Comparison of ENCODE assay signal across 1 cellular context in the genomic region with DNA sequence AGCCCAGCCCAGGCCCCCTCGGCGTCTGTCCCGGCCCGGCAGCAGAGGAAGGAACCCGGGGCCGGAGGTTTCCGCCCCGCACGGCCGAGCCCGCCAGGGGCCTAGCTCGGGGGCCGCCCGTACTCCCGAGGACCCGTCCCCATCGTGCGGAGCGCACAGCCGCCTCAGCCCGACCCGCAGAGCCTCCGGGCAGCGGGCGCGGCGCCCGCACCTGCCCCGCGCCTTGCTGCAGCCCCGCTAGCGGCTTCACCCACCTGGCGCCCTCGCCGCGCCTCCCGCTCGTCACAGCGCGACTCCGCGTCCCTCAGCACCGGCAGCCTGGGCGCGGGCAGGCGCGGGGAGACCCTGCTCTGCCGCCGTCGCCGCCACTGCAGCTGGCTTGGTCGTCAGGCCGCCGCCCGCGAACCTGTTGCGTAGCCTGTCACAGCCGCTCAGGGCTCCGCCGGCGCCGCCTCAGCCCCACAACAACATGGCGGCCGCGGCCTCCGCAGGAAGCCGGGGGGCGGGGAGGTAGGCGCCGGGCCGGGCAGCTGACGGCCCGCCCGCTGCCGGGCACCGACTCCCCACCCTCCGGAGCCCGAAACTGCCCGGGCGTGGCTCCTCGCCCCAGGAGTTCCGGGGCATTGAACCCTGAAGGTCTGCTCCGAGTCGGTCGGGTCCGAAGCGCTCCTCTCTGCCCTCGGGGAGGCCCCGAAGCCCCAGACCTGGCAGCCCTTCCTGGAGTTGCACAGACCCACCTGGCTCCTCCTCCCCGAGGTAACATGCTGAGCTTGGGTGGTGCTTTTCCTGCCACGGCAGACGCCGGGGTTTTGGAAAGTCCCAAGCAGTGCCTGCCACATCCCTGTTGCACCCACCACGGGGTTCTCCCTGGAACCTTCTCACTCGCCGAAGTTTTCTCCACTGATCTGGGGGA.
TF ChIP-seq lines count a peak whose summit lies in the region.

ITSN2 (minus strand) TSS at position 487 of the 913 bp plus-strand sequence. CDS start 32,454 bp downstream, outside the sequence.

TF ChIP-seq in HepG2, 621 proteins besides CTCF, POLR2A, EP300 and RAD21 (continued from another document and continues in another):
- TF ChIP-seq, protein P1, sequence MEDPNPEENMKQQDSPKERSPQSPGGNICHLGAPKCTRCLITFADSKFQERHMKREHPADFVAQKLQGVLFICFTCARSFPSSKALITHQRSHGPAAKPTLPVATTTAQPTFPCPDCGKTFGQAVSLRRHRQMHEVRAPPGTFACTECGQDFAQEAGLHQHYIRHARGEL (CRISPR knock-in tag; IDR thresholded peaks at IDR 0.05), result peak; percentile 42; the same call in 1 of the 2 replicates
- TF ChIP-seq KDM4B (CRISPR knock-in tag; IDR thresholded peaks at IDR 0.05), result peak; percentile 69; the same call in 1 of the 2 replicates
- TF ChIP-seq ZSCAN31 (CRISPR knock-in tag; IDR thresholded peaks at IDR 0.05; ENCODE audit: low read depth), result peak; percentile 86
- TF ChIP-seq SOX6 (IDR thresholded peaks at IDR 0.05), result no peak
- peak; percentile 47; the same call in 1 of the 2 replicates for TF ChIP-seq SOX6 (CRISPR knock-in tag; IDR thresholded peaks at IDR 0.05)
- TF ChIP-seq GABPA (IDR thresholded peaks at IDR 0.05; ENCODE audit: low read depth, low read length), result peak; percentile 20; the same call in 1 of the 2 replicates
- no peak for TF ChIP-seq GABPA (CRISPR knock-in tag; IDR thresholded peaks at IDR 0.05; ENCODE audit: low read depth)
- TF ChIP-seq, protein P2, sequence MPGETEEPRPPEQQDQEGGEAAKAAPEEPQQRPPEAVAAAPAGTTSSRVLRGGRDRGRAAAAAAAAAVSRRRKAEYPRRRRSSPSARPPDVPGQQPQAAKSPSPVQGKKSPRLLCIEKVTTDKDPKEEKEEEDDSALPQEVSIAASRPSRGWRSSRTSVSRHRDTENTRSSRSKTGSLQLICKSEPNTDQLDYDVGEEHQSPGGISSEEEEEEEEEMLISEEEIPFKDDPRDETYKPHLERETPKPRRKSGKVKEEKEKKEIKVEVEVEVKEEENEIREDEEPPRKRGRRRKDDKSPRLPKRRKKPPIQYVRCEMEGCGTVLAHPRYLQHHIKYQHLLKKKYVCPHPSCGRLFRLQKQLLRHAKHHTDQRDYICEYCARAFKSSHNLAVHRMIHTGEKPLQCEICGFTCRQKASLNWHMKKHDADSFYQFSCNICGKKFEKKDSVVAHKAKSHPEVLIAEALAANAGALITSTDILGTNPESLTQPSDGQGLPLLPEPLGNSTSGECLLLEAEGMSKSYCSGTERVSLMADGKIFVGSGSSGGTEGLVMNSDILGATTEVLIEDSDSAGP (CRISPR knock-in tag; IDR thresholded peaks at IDR 0.05; ENCODE audit: borderline replicate concordance), result peak; percentile 92; the same call in 1 of the 2 replicates
- peak; percentile 55; the same call in 1 of the 2 replicates for TF ChIP-seq ETV5 (CRISPR knock-in tag; IDR thresholded peaks at IDR 0.05; ENCODE audit: borderline replicate concordance)
- 0 out of 2 replicates have a peak, but pooled peaks have one; percentile 57 for TF ChIP-seq ZNF329 (CRISPR knock-in tag; IDR thresholded peaks at IDR 0.05; ENCODE audit: low read depth)
- peak; percentile 94 for TF ChIP-seq ZNF770 (CRISPR knock-in tag; IDR thresholded peaks at IDR 0.05)
- peak; percentile 87 for TF ChIP-seq SALL2 (CRISPR knock-in tag; IDR thresholded peaks at IDR 0.05)
- no peak for TF ChIP-seq HNF4A (CRISPR knock-in tag; IDR thresholded peaks at IDR 0.05)
- TF ChIP-seq ZNF691 (CRISPR knock-in tag; IDR thresholded peaks at IDR 0.05; ENCODE audit: borderline replicate concordance, low read depth), result 0 out of 2 replicates have a peak, but pooled peaks have one; percentile 12
- TF ChIP-seq TGIF2 (CRISPR knock-in tag; IDR thresholded peaks at IDR 0.05), result peak; percentile 55; the same call in 1 of the 2 replicates
- TF ChIP-seq SATB2 (CRISPR knock-in tag; IDR thresholded peaks at IDR 0.05), result no peak
- TF ChIP-seq IRX3 (CRISPR knock-in tag; IDR thresholded peaks at IDR 0.05; ENCODE audit: borderline replicate concordance, low read depth), result peak; percentile 90
- peak; percentile 92; the same call in 1 of the 2 replicates for TF ChIP-seq ZNF570 (CRISPR knock-in tag; IDR thresholded peaks at IDR 0.05; ENCODE audit: borderline replicate concordance)
- TF ChIP-seq ZFY (CRISPR knock-in tag; IDR thresholded peaks at IDR 0.05), result peak; percentile 95
- TF ChIP-seq NR2F1 (CRISPR knock-in tag; IDR thresholded peaks at IDR 0.05), result no peak
- TF ChIP-seq SYNCRIP (IDR thresholded peaks at IDR 0.05; ENCODE audit: insufficient read depth, low read depth, low read length), result no peak
- TF ChIP-seq ZNF546 (CRISPR knock-in tag; conservative IDR thresholded peaks at IDR 0.05), result peak; percentile 93
- no peak; the same call in 1 of the 2 replicates for TF ChIP-seq PPARG (CRISPR knock-in tag; conservative IDR thresholded peaks at IDR 0.05)
- peak; percentile 63 for TF ChIP-seq MYC (CRISPR knock-in tag; IDR thresholded peaks at IDR 0.05; ENCODE audit: borderline replicate concordance)
- TF ChIP-seq TFAP4 (IDR thresholded peaks at IDR 0.05; ENCODE audit: borderline replicate concordance, low read depth), result peak; percentile 82; the same call in 1 of the 2 replicates
- TF ChIP-seq, protein P3, sequence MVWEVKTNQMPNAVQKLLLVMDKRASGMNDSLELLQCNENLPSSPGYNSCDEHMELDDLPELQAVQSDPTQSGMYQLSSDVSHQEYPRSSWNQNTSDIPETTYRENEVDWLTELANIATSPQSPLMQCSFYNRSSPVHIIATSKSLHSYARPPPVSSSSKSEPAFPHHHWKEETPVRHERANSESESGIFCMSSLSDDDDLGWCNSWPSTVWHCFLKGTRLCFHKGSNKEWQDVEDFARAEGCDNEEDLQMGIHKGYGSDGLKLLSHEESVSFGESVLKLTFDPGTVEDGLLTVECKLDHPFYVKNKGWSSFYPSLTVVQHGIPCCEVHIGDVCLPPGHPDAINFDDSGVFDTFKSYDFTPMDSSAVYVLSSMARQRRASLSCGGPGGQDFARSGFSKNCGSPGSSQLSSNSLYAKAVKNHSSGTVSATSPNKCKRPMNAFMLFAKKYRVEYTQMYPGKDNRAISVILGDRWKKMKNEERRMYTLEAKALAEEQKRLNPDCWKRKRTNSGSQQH (CRISPR knock-in tag; IDR thresholded peaks at IDR 0.05; ENCODE audit: low read depth), result peak; percentile 81
- no peak for TF ChIP-seq FOSL2 (CRISPR knock-in tag; IDR thresholded peaks at IDR 0.05)
- peak; percentile 75 for TF ChIP-seq ZNF589 (CRISPR knock-in tag; conservative IDR thresholded peaks at IDR 0.05)
- TF ChIP-seq LRRFIP1 (CRISPR knock-in tag; conservative IDR thresholded peaks at IDR 0.05), result no peak
- 0 out of 2 replicates have a peak, but pooled peaks have one; percentile 82 for TF ChIP-seq SAFB2 (CRISPR knock-in tag; IDR thresholded peaks at IDR 0.05; ENCODE audit: borderline replicate concordance, low read depth)
- no peak; the same call in 1 of the 2 replicates for TF ChIP-seq CERS6 (CRISPR knock-in tag; IDR thresholded peaks at IDR 0.05)
- peak; percentile 49; the same call in 1 of the 2 replicates for TF ChIP-seq ZNF580 (CRISPR knock-in tag; IDR thresholded peaks at IDR 0.05; ENCODE audit: borderline replicate concordance, low read depth)
- TF ChIP-seq, protein P4, sequence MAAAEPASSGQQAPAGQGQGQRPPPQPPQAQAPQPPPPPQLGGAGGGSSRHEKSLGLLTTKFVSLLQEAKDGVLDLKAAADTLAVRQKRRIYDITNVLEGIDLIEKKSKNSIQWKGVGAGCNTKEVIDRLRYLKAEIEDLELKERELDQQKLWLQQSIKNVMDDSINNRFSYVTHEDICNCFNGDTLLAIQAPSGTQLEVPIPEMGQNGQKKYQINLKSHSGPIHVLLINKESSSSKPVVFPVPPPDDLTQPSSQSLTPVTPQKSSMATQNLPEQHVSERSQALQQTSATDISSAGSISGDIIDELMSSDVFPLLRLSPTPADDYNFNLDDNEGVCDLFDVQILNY (CRISPR knock-in tag; conservative IDR thresholded peaks at IDR 0.05), result peak; percentile 80; the same call in 1 of the 2 replicates
- TF ChIP-seq ZNF30 (CRISPR knock-in tag; IDR thresholded peaks at IDR 0.05), result no peak
- peak; percentile 92; the same call in 1 of the 2 replicates for TF ChIP-seq NR1H2 (CRISPR knock-in tag; IDR thresholded peaks at IDR 0.05; ENCODE audit: borderline replicate concordance, low read depth)
- 0 out of 2 replicates have a peak, but pooled peaks have one; percentile 30 for TF ChIP-seq ZNF557 (CRISPR knock-in tag; IDR thresholded peaks at IDR 0.05)
- no peak for TF ChIP-seq ZNF296 (CRISPR knock-in tag; conservative IDR thresholded peaks at IDR 0.05)
- no peak; the same call in 1 of the 2 replicates for TF ChIP-seq ZNF558 (CRISPR knock-in tag; IDR thresholded peaks at IDR 0.05; ENCODE audit: borderline replicate concordance)
- TF ChIP-seq, protein P5, sequence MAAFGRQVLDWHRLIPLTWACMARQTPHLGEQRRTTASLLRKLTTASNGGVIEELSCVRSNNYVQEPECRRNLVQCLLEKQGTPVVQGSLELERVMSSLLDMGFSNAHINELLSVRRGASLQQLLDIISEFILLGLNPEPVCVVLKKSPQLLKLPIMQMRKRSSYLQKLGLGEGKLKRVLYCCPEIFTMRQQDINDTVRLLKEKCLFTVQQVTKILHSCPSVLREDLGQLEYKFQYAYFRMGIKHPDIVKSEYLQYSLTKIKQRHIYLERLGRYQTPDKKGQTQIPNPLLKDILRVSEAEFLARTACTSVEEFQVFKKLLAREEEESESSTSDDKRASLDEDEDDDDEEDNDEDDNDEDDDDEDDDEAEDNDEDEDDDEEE (CRISPR knock-in tag; IDR thresholded peaks at IDR 0.05), result peak; percentile 86
- TF ChIP-seq TAF1 (CRISPR knock-in tag; IDR thresholded peaks at IDR 0.05), result peak; percentile 83; the same call in 1 of the 2 replicates
- no peak for TF ChIP-seq U2AF1 (optimal IDR thresholded peaks at IDR 0.05; ENCODE audit: low read depth, low read length)
